Comparison of ENCODE assay signal across 17 cellular contexts in genomic region chr16:55552621-55553020, GRCh38. TPM values are rescaled to one million over a fixed set of nuclear protein-coding genes. Genes with fewer than 3 reads are reported as not detected.
A peak's percentile ranks its signal among the peaks of the same experiment; 100 is the strongest.
DNase-seq lines count a peak whose midpoint lies in the region; ATAC-seq, FAIRE-seq and TF ChIP-seq lines count a peak whose summit lies in the region.
"Had no signal": no experiment of that assay in that cellular context is flagged by ENCODE, and none has a peak within 500 bp of the region (broad histone marks: within the 10 kb centered on the region; RNA-seq: fewer than 3 reads in every experiment).

No MANE protein-coding gene starts in this region.

- ATAC-seq in A549, result no peak
- ATAC-seq: activated T-helper 17 cell treated with anti-CD3 and anti-CD28 coated beads, Interleukin-2, amount 50 U/mL, for 72 hours; body of pancreas had no signal

- TF ChIP-seq POLR2A in A549 (IDR thresholded peaks at IDR 0.05; ENCODE audit: low read length), result no peak

- in situ Hi-C loops in astrocyte of the spinal cord (cut with HindIII; ENCODE audit: low sequenced_read_pairs), result no loop called here

- H3K4me3 ChIP-seq in A549 (no peak overlapping the region), astrocyte of the spinal cord (ENCODE audit: low read depth, low read length) (no peak overlapping the region), hepatocyte (no peak overlapping the region)
- H3K4me3 ChIP-seq: body of pancreas, transverse colon had no signal

- no peaks in the 10 kb centered on the region for H3K79me2 ChIP-seq in hepatocyte

- TF ChIP-seq CTCF in A549 (IDR thresholded peaks at IDR 0.05) (no peak), astrocyte of the spinal cord (IDR thresholded peaks at IDR 0.05; ENCODE audit: low read depth, low read length) (no peak), hepatocyte (IDR thresholded peaks at IDR 0.05; ENCODE audit: poor library complexity) (no peak)

- no peak for TF ChIP-seq EP300 in A549 (IDR thresholded peaks at IDR 0.05)

- no peaks in the 10 kb centered on the region for H3K4me1 ChIP-seq in A549
- H3K4me1 ChIP-seq in hepatocyte (ENCODE audit: insufficient read depth), result no peaks in the 10 kb centered on the region
- H3K4me1 ChIP-seq: body of pancreas had no signal

- no peaks in the 10 kb centered on the region for H3K9me3 ChIP-seq in A549
- H3K9me3 ChIP-seq in hepatocyte (ENCODE audit: low read depth), result no peaks in the 10 kb centered on the region
- H3K9me3 ChIP-seq: body of pancreas, transverse colon had no signal

- H3K9me2 ChIP-seq in hepatocyte (replicated peaks; ENCODE audit: insufficient read depth), result no peaks in the 10 kb centered on the region

- CTCF ChIA-PET in A549 (lab: Yijun Ruan, JAX), result interaction anchor here (3.3 kb wide), 1 partner anchor 87 kb away, joined by 19 read pairs; no protein-coding TSS in a partner anchor

- H3K27ac ChIP-seq in A549, result no peak overlapping the region
- no peak overlapping the region for H3K27ac ChIP-seq in hepatocyte
- H3K27ac ChIP-seq: body of pancreas, transverse colon had no signal

- no peak for TF ChIP-seq RAD21 in A549 (conservative IDR thresholded peaks at IDR 0.05 in 1 of 2, IDR thresholded peaks at IDR 0.05 in 1 of 2)

- FAIRE-seq in A549 (lab: Jason Lieb, UNC), result no peak

- H3K27me3 ChIP-seq in hepatocyte, result no peaks in the 10 kb centered on the region
- H3K27me3 ChIP-seq: body of pancreas had no signal

- peak in 1 of 2 experiments; percentile 7 for DNase-seq in A549 (ENCODE audit: low read depth in 1 of 2, low spot score in 1 of 2)
- DNase-seq in HT1080 (ENCODE audit: low read depth), result peak; percentile 85
- peak; percentile 62 for DNase-seq in astrocyte of the spinal cord (ENCODE audit: low read depth, low spot score)
- DNase-seq in hepatocyte (ENCODE audit: low spot score), result peak; percentile 22
- no peak for DNase-seq in NCI-H82 (lab: John Stamatoyannopoulos, UW)
- no peak for DNase-seq in T-helper 9 cell
- DNase-seq in DMS79 treated with DMSO at 0.1 percent for 48 hours (lab: John Stamatoyannopoulos, UW), result no peak
- DNase-seq in NOMO-1 treated with dmso at 0.1 percent for 144 hours (lab: John Stamatoyannopoulos, UW; ENCODE audit: unreplicated experiment), result no peak
- DNase-seq: activated CD4-positive, alpha-beta memory T cell treated with anti-CD3 and anti-CD28 coated beads for 36 hours; body of pancreas; endodermal cell; NCI-H1048; NCI-H2227 treated with DMSO at 0.1 percent for 48 hours; OCI-M1; transverse colon had no signal

- H3K36me3 ChIP-seq in hepatocyte (replicated peaks; ENCODE audit: insufficient read depth, low read depth), result no peaks in the 10 kb centered on the region
- H3K36me3 ChIP-seq: transverse colon had no signal

- no peak overlapping the region for H3K4me2 ChIP-seq in A549
- H3K4me2 ChIP-seq in hepatocyte, result no peak overlapping the region

- POLR2A ChIA-PET in A549 (lab: Yijun Ruan, JAX), result no interaction called here

- H4K20me1 ChIP-seq in hepatocyte (ENCODE audit: insufficient read depth, poor library complexity, severe bottlenecking), result no peaks in the 10 kb centered on the region

- H2AFZ ChIP-seq in hepatocyte, result no peak overlapping the region

TF ChIP-seq in A549, 52 proteins besides CTCF, POLR2A, EP300 and RAD21:
- TF ChIP-seq MAFK (IDR thresholded peaks at IDR 0.05; ENCODE audit: partially characterized antibody), result peak; percentile 71
- TF ChIP-seq RFX5 (IDR thresholded peaks at IDR 0.05), result no peak
- TF ChIP-seq RARB (CRISPR knock-in tag; IDR thresholded peaks at IDR 0.05), result no peak
- TF ChIP-seq NR3C1 (IDR thresholded peaks at IDR 0.05), result no peak

RNA-seq across cellular contexts. Expression of gene CAPNS2, which starts 13.9 kb away (rescaled TPM):
- polyA plus RNA-seq in A549 (2011; rRNA removed), result not detected in 2 replicates
- polyA plus RNA-seq in A549 (2012; cell fraction: cytosol; rRNA removed), result not detected in 2 replicates
- 0.10 and 0.13 TPM in 2 replicates for polyA plus RNA-seq in A549 (2012; cell fraction: nucleus; rRNA removed)
- polyA plus RNA-seq in A549 (2017; fragmentation: RNase III; extraction: RNeasy Plus Mini Kit Qiagen cat#74134 plus additional on column Dnase treatment), result not detected in 3 replicates
- polyA minus RNA-seq in A549 (2011; rRNA and poly(A)+ RNA removed), result 0.34 and 0.79 TPM in 2 replicates
- total RNA-seq in HT1080 (2014; rRNA removed; shearing (Covaris generic)), result 0.08 TPM in 1 of 2 replicates, not detected in the other
- polyA plus RNA-seq in HT1080 (2015; cell fraction: cytosol; rRNA removed), result 0.11 TPM in 1 of 2 replicates, not detected in the other
- 0.76 TPM in 1 of 2 replicates, not detected in the other for polyA plus RNA-seq in HT1080 (2015; cell fraction: nucleus; rRNA removed)
- 0.30 TPM in 1 of 2 replicates, not detected in the other for total RNA-seq in hepatocyte
- not detected in 2 replicates for polyA plus RNA-seq in hepatocyte
- total RNA-seq: activated CD4-positive, alpha-beta memory T cell treated with anti-CD3 and anti-CD28 coated beads for 36 hours; activated T-helper 17 cell treated with anti-CD3 and anti-CD28 coated beads, Interleukin-2, amount 50 U/mL, for 72 hours; H4 had no signal

RNA-seq across cellular contexts. Expression of gene LPCAT2, which starts 43.7 kb away (rescaled TPM):
- polyA plus RNA-seq in A549 (2011; rRNA removed), result 16.3 and 17.1 TPM in 2 replicates
- 2.7 and 3.3 TPM in 2 replicates for polyA plus RNA-seq in A549 (2012; cell fraction: cytosol; rRNA removed)
- polyA plus RNA-seq in A549 (2012; cell fraction: nucleus; rRNA removed), result 3.6 and 3.7 TPM in 2 replicates
- polyA plus RNA-seq in A549 (2017; fragmentation: RNase III; extraction: RNeasy Plus Mini Kit Qiagen cat#74134 plus additional on column Dnase treatment), result 6.0 to 8.0 TPM (median 7.4 TPM) in 3 replicates
- 6.8 and 13.6 TPM in 2 replicates for polyA minus RNA-seq in A549 (2011; rRNA and poly(A)+ RNA removed)
- 11.5 and 11.9 TPM in 2 replicates for total RNA-seq in HT1080 (2014; rRNA removed; shearing (Covaris generic))
- 10.0 and 13.6 TPM in 2 replicates for polyA plus RNA-seq in HT1080 (2015; cell fraction: cytosol; rRNA removed)
- 21.9 and 25.6 TPM in 2 replicates for polyA plus RNA-seq in HT1080 (2015; cell fraction: nucleus; rRNA removed)
- total RNA-seq in hepatocyte, result 9.5 and 13.9 TPM in 2 replicates
- 6.4 and 10.6 TPM in 2 replicates for polyA plus RNA-seq in hepatocyte

Comparison
In these comparisons a context has a peak if more than half of its experiments do, and no peak if none do; other contexts are left out.
1. DNase-seq: peak in HT1080 (single experiment), astrocyte of the spinal cord (single experiment) and hepatocyte (single experiment); none in NCI-H82 (single experiment), T-helper 9 cell (single experiment), DMS79 treated with DMSO at 0.1 percent for 48 hours (single experiment) and NOMO-1 treated with dmso at 0.1 percent for 144 hours (single experiment).